ENCODE assay signal across 13 cellular contexts in the genomic region with DNA sequence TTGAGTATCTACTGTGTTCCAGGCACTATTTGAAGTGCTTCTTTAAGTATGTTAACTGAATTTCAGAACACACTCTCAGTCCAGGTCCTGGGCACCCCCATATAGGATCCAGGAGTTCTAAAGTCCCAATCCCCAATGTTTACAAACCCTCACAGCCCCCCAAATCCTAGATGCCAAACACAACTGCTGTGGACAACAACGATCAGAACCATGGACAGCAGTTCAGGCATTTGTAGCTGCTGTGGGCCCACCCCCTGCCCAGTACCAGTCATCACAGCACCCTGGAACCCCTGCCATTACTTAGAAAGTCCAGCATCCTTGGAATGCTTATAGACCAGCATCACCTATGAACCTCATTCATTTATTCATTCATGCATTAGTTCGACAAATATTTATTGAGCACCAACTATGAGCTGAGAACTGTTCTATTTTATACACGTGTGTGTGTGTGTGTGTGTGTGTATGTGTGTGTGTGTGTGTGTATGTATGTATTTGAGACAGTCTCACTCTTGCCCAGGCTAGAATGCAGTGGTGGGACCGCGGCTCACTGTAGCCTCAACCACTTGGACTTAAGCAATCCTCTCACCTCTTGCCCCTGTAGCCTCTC. TPM values are rescaled to one million over a fixed set of nuclear protein-coding genes. Genes with fewer than 3 reads are reported as not detected.
DNase-seq lines count a peak whose midpoint lies in the region; ATAC-seq, FAIRE-seq and TF ChIP-seq lines count a peak whose summit lies in the region.
"Had no signal": no experiment of that assay in that cellular context is flagged by ENCODE, and none has a peak within 500 bp of the region (broad histone marks: within the 10 kb centered on the region; RNA-seq: fewer than 3 reads in every experiment).

No MANE protein-coding gene starts in this region.

- CTCF ChIA-PET in A549 (lab: Yijun Ruan, JAX): interaction anchor here (0.5 to 2.6 kb wide), 11 partner anchors 10 to 465 kb away, joined by 3 to 10 read pairs (median 5); no protein-coding TSS in a partner anchor
- CTCF ChIA-PET in RWPE1 (lab: Yijun Ruan, JAX): no interaction called here

- TF ChIP-seq CTCF in A549 (IDR thresholded peaks at IDR 0.05): no peak
- no peak for TF ChIP-seq CTCF in GM23338 (conservative IDR thresholded peaks at IDR 0.05; ENCODE audit: low read depth in 2 of 2)
- TF ChIP-seq CTCF in RWPE1 (conservative IDR thresholded peaks at IDR 0.05; ENCODE audit: low read depth): no peak
- no peak for TF ChIP-seq CTCF in fibroblast of pulmonary artery (IDR thresholded peaks at IDR 0.05; ENCODE audit: low read length, missing control alignments)
- no peak for TF ChIP-seq CTCF in dorsolateral prefrontal cortex (IDR thresholded peaks at IDR 0.05 in 54 of 56, conservative IDR thresholded peaks at IDR 0.05 in 2 of 56; ENCODE audit: low read depth in 1 of 56, partially characterized antibody in 56 of 56)

- H3K27me3 ChIP-seq in GM23338 (ENCODE audit: insufficient read depth) (no peaks in the 10 kb centered on the region), dorsolateral prefrontal cortex (peaks cover 0 to 2% (median 0%) of the 10 kb centered on the region in 45 donors)
- H3K27me3 ChIP-seq: BE2C had no signal

- no peaks in the 10 kb centered on the region for H3K36me3 ChIP-seq in GM23338 (ENCODE audit: insufficient read depth)
- H3K36me3 ChIP-seq: BE2C had no signal

- H3K27me3 Mint-ChIP-seq in GM23338 (ENCODE audit: insufficient read depth, low read depth, poor library complexity): peaks cover 17% of the 10 kb centered on the region

- H3F3A ChIP-seq in GM23338 (replicated peaks; ENCODE audit: low read depth): no peaks in the 10 kb centered on the region

- no peaks in the 10 kb centered on the region for H3K79me2 ChIP-seq in GM23338 (replicated peaks; ENCODE audit: insufficient read depth)

- H3K4me1 ChIP-seq in A549 (no peaks in the 10 kb centered on the region), GM23338 (ENCODE audit: insufficient read depth) (peaks cover 5% of the 10 kb centered on the region; the same call in 1 of the 2 replicates)
- H3K4me1 ChIP-seq: BE2C had no signal

- H3K9me3 ChIP-seq in A549: no peaks in the 10 kb centered on the region
- H3K9me3 ChIP-seq: BE2C had no signal

- TF ChIP-seq EP300 in A549 (IDR thresholded peaks at IDR 0.05): no peak

- TF ChIP-seq POLR2A in A549 (IDR thresholded peaks at IDR 0.05; ENCODE audit: low read length): no peak
- TF ChIP-seq POLR2A in GM12892 (IDR thresholded peaks at IDR 0.05; ENCODE audit: low read depth, low read length): no peak

- ATAC-seq in A549 (no peak), GM23338 (peak; percentile 36; the same call in 2 of the 3 replicates), HG02623 (IDR thresholded peaks at IDR 0.05; ENCODE audit: unreplicated experiment) (no peak)

- no peak overlapping the region for H3K4me3 Mint-ChIP-seq in GM23338
- H3K4me3 Mint-ChIP-seq: activated naive CD4-positive, alpha-beta T cell treated with anti-CD3 and anti-CD28 coated beads, Interleukin-2, amount 50 U/mL, for 24 hours had no signal

- H3K4me3 ChIP-seq in A549 (no peak overlapping the region), GM23338 (no peak overlapping the region), fibroblast of pulmonary artery (replicated peaks; ENCODE audit: low read depth, low read length) (no peak overlapping the region), dorsolateral prefrontal cortex (no peak overlapping the region)
- H3K4me3 ChIP-seq: skin epidermis had no signal

- intact Hi-C loops in dorsolateral prefrontal cortex (cut with DNase I): no loop called here

- H3K9me3 Mint-ChIP-seq in GM23338: no peaks in the 10 kb centered on the region; the same call in 2 of the 3 replicates
- H3K9me3 Mint-ChIP-seq: activated naive CD4-positive, alpha-beta T cell treated with anti-CD3 and anti-CD28 coated beads, Interleukin-2, amount 50 U/mL, for 24 hours had no signal

- H3K4me1 Mint-ChIP-seq in GM23338: peaks cover 14% of the 10 kb centered on the region
- H3K4me1 Mint-ChIP-seq: activated naive CD4-positive, alpha-beta T cell treated with anti-CD3 and anti-CD28 coated beads, Interleukin-2, amount 50 U/mL, for 24 hours had no signal

- peak; percentile 97 for FAIRE-seq in A549 (lab: Jason Lieb, UNC)
- FAIRE-seq in GM12892 (lab: Jason Lieb, UNC): no peak

- POLR2A ChIA-PET in A549 (lab: Yijun Ruan, JAX): interaction anchor here (0.6 kb wide), 1 partner anchor 92 kb away, joined by 3 read pairs; no protein-coding TSS in a partner anchor
- POLR2A ChIA-PET in RWPE1 (lab: Yijun Ruan, JAX; ENCODE audit: low non-redundant PET): no interaction called here

- DNase-seq in A549 (ENCODE audit: low read depth in 1 of 2, low spot score in 1 of 2): peak in 1 of 2 experiments; percentile 64
- peak; percentile 80 for DNase-seq in GM23338 (ENCODE audit: low spot score)
- DNase-seq in RWPE1 (ENCODE audit: low spot score): peak; percentile 42
- peak; percentile 36 for DNase-seq in fibroblast of pulmonary artery (ENCODE audit: low read depth)
- no peak for DNase-seq in COLO829 (ENCODE audit: low spot score)
- no peak for DNase-seq in dorsolateral prefrontal cortex
- DNase-seq in GM12892 (ENCODE audit: insufficient read length): no peak
- DNase-seq: activated CD4-positive, alpha-beta T cell treated with anti-CD3 and anti-CD28 coated beads, Interleukin-2, amount 50 U/mL, for 1 hour; BE2C; HCEC 1CT had no signal

- H2AFZ ChIP-seq in GM23338: no peak overlapping the region

- 31% methylated on average over 5 of the region's 5 CpGs for WGBS in A549 (ENCODE audit: missing lambda C conversion rate)

- H4K20me1 ChIP-seq in GM23338 (replicated peaks; ENCODE audit: insufficient read depth): no peaks in the 10 kb centered on the region

- H3K4me2 ChIP-seq in A549: no peak overlapping the region
- no peak overlapping the region for H3K4me2 ChIP-seq in GM23338

- H3K27ac Mint-ChIP-seq in GM23338: no peak overlapping the region
- H3K27ac Mint-ChIP-seq: activated naive CD4-positive, alpha-beta T cell treated with anti-CD3 and anti-CD28 coated beads, Interleukin-2, amount 50 U/mL, for 24 hours had no signal

- no peaks in the 10 kb centered on the region for H3K36me3 Mint-ChIP-seq in GM23338 (ENCODE audit: low read depth)
- H3K36me3 Mint-ChIP-seq: activated naive CD4-positive, alpha-beta T cell treated with anti-CD3 and anti-CD28 coated beads, Interleukin-2, amount 50 U/mL, for 24 hours had no signal

- TF ChIP-seq RAD21 in A549 (conservative IDR thresholded peaks at IDR 0.05 in 1 of 2, IDR thresholded peaks at IDR 0.05 in 1 of 2): no peak

- no peaks in the 10 kb centered on the region for H3K9me2 ChIP-seq in GM23338 (ENCODE audit: insufficient read depth)

- H3K27ac ChIP-seq in A549 (no peak overlapping the region), GM23338 (ENCODE audit: low read depth) (no peak overlapping the region), RWPE1 (no peak overlapping the region), dorsolateral prefrontal cortex (no peak overlapping the region)
- H3K27ac ChIP-seq: skin epidermis had no signal

RNA-seq across cellular contexts. Expression of gene SDHAF1, which starts 19.3 kb away (rescaled TPM):
- polyA plus RNA-seq in A549 (2011; rRNA removed): 22.8 and 25.3 TPM in 2 replicates
- 55.6 and 62.5 TPM in 2 replicates for polyA plus RNA-seq in A549 (2012; cell fraction: cytosol; rRNA removed)
- polyA plus RNA-seq in A549 (2012; cell fraction: nucleus; rRNA removed): 41.6 and 44.6 TPM in 2 replicates
- polyA plus RNA-seq in A549 (2017; fragmentation: RNase III; extraction: RNeasy Plus Mini Kit Qiagen cat#74134 plus additional on column Dnase treatment): 22.6 to 27.1 TPM (median 23.2 TPM) in 3 replicates
- polyA minus RNA-seq in A549 (2011; rRNA and poly(A)+ RNA removed): 5.9 and 8.5 TPM in 2 replicates
- total RNA-seq in GM23338 (2014; rRNA removed; shearing (Covaris generic)): 45.8 and 55.9 TPM in 2 replicates
- 19.9 TPM in 2 replicates for polyA plus RNA-seq in GM23338 (2016; fragmentation: Nextera tagmentation; extraction: Ambion mirVana)
- 10 to 100 TPM; 13.8 to 31.6 (median 21.0) TPM for total RNA-seq in dorsolateral prefrontal cortex
- polyA plus RNA-seq in GM12892 (2012; ENCODE audit: missing spikeins): 12.2 TPM

RNA-seq across cellular contexts. Expression of gene SYNE4, which starts 32.9 kb away (rescaled TPM):
- polyA plus RNA-seq in A549 (2011; rRNA removed): 0.56 and 0.60 TPM in 2 replicates
- 0.47 and 0.52 TPM in 2 replicates for polyA plus RNA-seq in A549 (2012; cell fraction: cytosol; rRNA removed)
- 4.8 and 5.1 TPM in 2 replicates for polyA plus RNA-seq in A549 (2012; cell fraction: nucleus; rRNA removed)
- polyA plus RNA-seq in A549 (2017; fragmentation: RNase III; extraction: RNeasy Plus Mini Kit Qiagen cat#74134 plus additional on column Dnase treatment): 0.37 to 0.49 TPM (median 0.44 TPM) in 3 replicates
- polyA minus RNA-seq in A549 (2011; rRNA and poly(A)+ RNA removed): 0.15 and 0.37 TPM in 2 replicates
- 24.1 and 26.1 TPM in 2 replicates for total RNA-seq in GM23338 (2014; rRNA removed; shearing (Covaris generic))
- polyA plus RNA-seq in GM23338 (2016; fragmentation: Nextera tagmentation; extraction: Ambion mirVana): 47.3 and 49.8 TPM in 2 replicates
- total RNA-seq in dorsolateral prefrontal cortex: 1 to 10 TPM in 56 of 120 experiments, under 1 TPM in 57, not detected in 7; 0.20 to 3.3 (median 0.99) TPM
- 1.4 TPM for polyA plus RNA-seq in GM12892 (2012; ENCODE audit: missing spikeins)

RNA-seq across cellular contexts. Expression of gene ALKBH6, which starts 38.3 kb away (rescaled TPM):
- 27.5 and 34.2 TPM in 2 replicates for polyA plus RNA-seq in A549 (2011; rRNA removed)
- polyA plus RNA-seq in A549 (2012; cell fraction: cytosol; rRNA removed): 52.0 and 67.0 TPM in 2 replicates
- polyA plus RNA-seq in A549 (2012; cell fraction: nucleus; rRNA removed): 104 and 143 TPM in 2 replicates
- 40.4 to 47.1 TPM (median 46.4 TPM) in 3 replicates for polyA plus RNA-seq in A549 (2017; fragmentation: RNase III; extraction: RNeasy Plus Mini Kit Qiagen cat#74134 plus additional on column Dnase treatment)
- 10.6 and 13.2 TPM in 2 replicates for polyA minus RNA-seq in A549 (2011; rRNA and poly(A)+ RNA removed)
- 28.5 and 33.6 TPM in 2 replicates for total RNA-seq in GM23338 (2014; rRNA removed; shearing (Covaris generic))
- 51.4 and 54.6 TPM in 2 replicates for polyA plus RNA-seq in GM23338 (2016; fragmentation: Nextera tagmentation; extraction: Ambion mirVana)
- total RNA-seq in dorsolateral prefrontal cortex: 10 to 100 TPM; 22.0 to 52.4 (median 34.6) TPM
- polyA plus RNA-seq in GM12892 (2012; ENCODE audit: missing spikeins): 40.1 TPM

RNA-seq across cellular contexts. Expression of gene LRFN3, which starts 39.5 kb away (rescaled TPM):
- polyA plus RNA-seq in A549 (2011; rRNA removed): 2.4 and 3.1 TPM in 2 replicates
- polyA plus RNA-seq in A549 (2012; cell fraction: cytosol; rRNA removed): 9.8 and 16.4 TPM in 2 replicates
- 13.2 and 22.2 TPM in 2 replicates for polyA plus RNA-seq in A549 (2012; cell fraction: nucleus; rRNA removed)
- 12.8 to 17.1 TPM (median 16.6 TPM) in 3 replicates for polyA plus RNA-seq in A549 (2017; fragmentation: RNase III; extraction: RNeasy Plus Mini Kit Qiagen cat#74134 plus additional on column Dnase treatment)
- 2.1 and 2.9 TPM in 2 replicates for polyA minus RNA-seq in A549 (2011; rRNA and poly(A)+ RNA removed)
- total RNA-seq in GM23338 (2014; rRNA removed; shearing (Covaris generic)): 15.1 and 18.2 TPM in 2 replicates
- polyA plus RNA-seq in GM23338 (2016; fragmentation: Nextera tagmentation; extraction: Ambion mirVana): 5.8 and 6.0 TPM in 2 replicates
- total RNA-seq in dorsolateral prefrontal cortex: 10 to 100 TPM; 14.6 to 42.1 (median 25.6) TPM
- 1.8 TPM for polyA plus RNA-seq in GM12892 (2012; ENCODE audit: missing spikeins)

RNA-seq across cellular contexts. Expression of gene CLIP3, which starts 57.0 kb away (rescaled TPM):
- polyA plus RNA-seq in A549 (2011; rRNA removed) (1.1 and 1.4 TPM in 2 replicates), A549 (2017; fragmentation: RNase III; extraction: RNeasy Plus Mini Kit Qiagen cat#74134 plus additional on column Dnase treatment) (1.3 to 1.9 TPM (median 1.5 TPM) in 3 replicates), GM23338 (2016; fragmentation: Nextera tagmentation; extraction: Ambion mirVana) (15.1 and 15.2 TPM in 2 replicates)
- 0.62 and 0.67 TPM in 2 replicates for polyA plus RNA-seq in A549 (2012; cell fraction: cytosol; rRNA removed)
- polyA plus RNA-seq in A549 (2012; cell fraction: nucleus; rRNA removed): 7.1 and 8.6 TPM in 2 replicates
- 0.58 and 0.88 TPM in 2 replicates for polyA minus RNA-seq in A549 (2011; rRNA and poly(A)+ RNA removed)
- total RNA-seq in GM23338 (2014; rRNA removed; shearing (Covaris generic)): 12.4 and 19.1 TPM in 2 replicates
- 100 to 1,000 TPM; 172 to 399 (median 274) TPM for total RNA-seq in dorsolateral prefrontal cortex
- polyA plus RNA-seq in GM12892 (2012; ENCODE audit: missing spikeins): 1.2 TPM

Comparison
In these comparisons a context has a peak if more than half of its experiments do, and no peak if none do; other contexts are left out.
1. DNase-seq: peak in GM23338 (single experiment), RWPE1 (single experiment) and fibroblast of pulmonary artery (single experiment); none in COLO829 (single experiment), dorsolateral prefrontal cortex (0 of 10) and GM12892 (single experiment).